ENCODE assay signal across 1 cellular context in the genomic region with DNA sequence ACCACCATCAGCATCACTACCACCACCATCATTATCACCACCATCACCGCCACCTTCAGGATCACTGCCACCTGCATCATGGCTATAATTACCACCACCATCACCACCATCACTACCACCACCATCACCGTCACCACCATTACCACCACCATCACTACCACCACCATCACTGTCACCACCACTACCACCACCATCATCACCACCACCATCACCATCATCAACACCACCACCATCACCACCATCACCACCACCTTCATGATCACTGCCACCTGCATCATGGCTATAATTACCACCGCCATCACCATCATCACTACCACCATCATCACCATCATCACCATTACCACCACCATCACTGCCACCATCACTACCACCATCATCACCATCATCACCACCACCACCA.
TF ChIP-seq lines count a peak whose summit lies in the region.

No MANE protein-coding gene starts in this region.

TF ChIP-seq in HepG2, 621 proteins besides CTCF, POLR2A, EP300 and RAD21:
- TF ChIP-seq ZNF547 (CRISPR knock-in tag; IDR thresholded peaks at IDR 0.05) (no peak), NONO (IDR thresholded peaks at IDR 0.05) (0 out of 2 replicates have a peak, but pooled peaks have one; percentile 18), NONO (CRISPR knock-in tag; conservative IDR thresholded peaks at IDR 0.05) (no peak), HDAC2 (CRISPR knock-in tag; IDR thresholded peaks at IDR 0.05) (no peak), ZBTB8A (CRISPR knock-in tag; IDR thresholded peaks at IDR 0.05; ENCODE audit: borderline replicate concordance, low read depth) (no peak), CREB1 (IDR thresholded peaks at IDR 0.05) (peak; percentile 87), CREB1 (CRISPR knock-in tag; IDR thresholded peaks at IDR 0.05) (no peak)
- TF ChIP-seq, protein P1, sequence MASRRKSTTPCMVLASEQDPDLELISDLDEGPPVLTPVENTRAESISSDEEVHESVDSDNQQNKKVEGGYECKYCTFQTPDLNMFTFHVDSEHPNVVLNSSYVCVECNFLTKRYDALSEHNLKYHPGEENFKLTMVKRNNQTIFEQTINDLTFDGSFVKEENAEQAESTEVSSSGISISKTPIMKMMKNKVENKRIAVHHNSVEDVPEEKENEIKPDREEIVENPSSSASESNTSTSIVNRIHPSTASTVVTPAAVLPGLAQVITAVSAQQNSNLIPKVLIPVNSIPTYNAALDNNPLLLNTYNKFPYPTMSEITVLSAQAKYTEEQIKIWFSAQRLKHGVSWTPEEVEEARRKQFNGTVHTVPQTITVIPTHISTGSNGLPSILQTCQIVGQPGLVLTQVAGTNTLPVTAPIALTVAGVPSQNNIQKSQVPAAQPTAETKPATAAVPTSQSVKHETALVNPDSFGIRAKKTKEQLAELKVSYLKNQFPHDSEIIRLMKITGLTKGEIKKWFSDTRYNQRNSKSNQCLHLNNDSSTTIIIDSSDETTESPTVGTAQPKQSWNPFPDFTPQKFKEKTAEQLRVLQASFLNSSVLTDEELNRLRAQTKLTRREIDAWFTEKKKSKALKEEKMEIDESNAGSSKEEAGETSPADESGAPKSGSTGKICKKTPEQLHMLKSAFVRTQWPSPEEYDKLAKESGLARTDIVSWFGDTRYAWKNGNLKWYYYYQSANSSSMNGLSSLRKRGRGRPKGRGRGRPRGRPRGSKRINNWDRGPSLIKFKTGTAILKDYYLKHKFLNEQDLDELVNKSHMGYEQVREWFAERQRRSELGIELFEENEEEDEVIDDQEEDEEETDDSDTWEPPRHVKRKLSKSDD (CRISPR knock-in tag; IDR thresholded peaks at IDR 0.05; ENCODE audit: low read depth), result no peak
